1 cellular context compared by ENCODE assay signal in the genomic region with DNA sequence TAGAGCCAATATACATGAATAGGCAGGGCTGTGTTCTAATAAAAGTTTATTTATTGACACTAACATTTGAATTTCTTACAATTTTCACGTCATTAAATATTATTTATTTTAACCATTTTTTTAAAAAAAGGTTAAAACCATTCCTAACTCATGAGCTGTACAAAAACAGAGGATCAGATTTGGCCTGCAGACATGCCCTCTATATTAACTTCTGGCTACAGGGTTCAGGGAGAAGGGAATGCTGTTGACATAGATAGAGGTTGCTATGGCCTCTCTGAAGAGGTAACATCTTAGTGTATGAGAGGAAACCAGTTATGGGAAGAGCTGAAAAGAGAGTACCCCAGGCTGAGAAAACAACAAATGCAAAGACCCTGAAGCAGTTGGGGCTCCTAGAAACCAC.
TF ChIP-seq lines count a peak whose summit lies in the region.

No MANE protein-coding gene starts in this region.

TF ChIP-seq in IMR-90, 13 proteins besides CTCF, POLR2A, EP300 and RAD21 (continued from another document):
- TF ChIP-seq MXI1 (IDR thresholded peaks at IDR 0.05; ENCODE audit: borderline replicate concordance, low read depth, low read length) = no peak
- TF ChIP-seq NFE2L2 (IDR thresholded peaks at IDR 0.05; ENCODE audit: low read depth, low read length) = no peak
- TF ChIP-seq CEBPB (IDR thresholded peaks at IDR 0.05; ENCODE audit: low read depth, low read length) = no peak
- TF ChIP-seq, protein P1, sequence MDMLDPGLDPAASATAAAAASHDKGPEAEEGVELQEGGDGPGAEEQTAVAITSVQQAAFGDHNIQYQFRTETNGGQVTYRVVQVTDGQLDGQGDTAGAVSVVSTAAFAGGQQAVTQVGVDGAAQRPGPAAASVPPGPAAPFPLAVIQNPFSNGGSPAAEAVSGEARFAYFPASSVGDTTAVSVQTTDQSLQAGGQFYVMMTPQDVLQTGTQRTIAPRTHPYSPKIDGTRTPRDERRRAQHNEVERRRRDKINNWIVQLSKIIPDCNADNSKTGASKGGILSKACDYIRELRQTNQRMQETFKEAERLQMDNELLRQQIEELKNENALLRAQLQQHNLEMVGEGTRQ (IDR thresholded peaks at IDR 0.05; ENCODE audit: low read depth, low read length) = no peak
- no peak for TF ChIP-seq SMC3 (IDR thresholded peaks at IDR 0.05; ENCODE audit: low read depth, low read length)
